16 cellular contexts compared by ENCODE assay signal in genomic region chr9:131912069-131912468, GRCh38.
DNase-seq lines count a peak whose midpoint lies in the region; ATAC-seq and TF ChIP-seq lines count a peak whose summit lies in the region.
"Had no signal": no experiment of that assay in that cellular context is flagged by ENCODE, and none has a peak within 500 bp of the region (broad histone marks: within the 10 kb centered on the region; RNA-seq: fewer than 3 reads in every experiment).

No MANE protein-coding gene starts in this region.

- peak overlapping the region in 4 of 5 experiments; percentile 6 to 93 (median 72) for H3K27ac Mint-ChIP-seq in brain
- H3K27ac Mint-ChIP-seq: CD4-positive, alpha-beta T cell; CD8-positive, alpha-beta T cell had no signal

- peak overlapping the region in 1 of 5 experiments; percentile 43 for H3K4me3 Mint-ChIP-seq in brain
- H3K4me3 Mint-ChIP-seq: CD4-positive, alpha-beta T cell; CD8-positive, alpha-beta T cell had no signal

- peaks cover 17% of the 10 kb centered on the region for H3K36me3 Mint-ChIP-seq in brain

- intact Hi-C loops in adrenal gland (cut with DNase I): no loop called here

- TF ChIP-seq POLR2A in adrenal gland (IDR thresholded peaks at IDR 0.05): no peak

- DNase-seq in adrenal gland (no peak), NCI-H1694 treated with DMSO at 0.1 percent for 48 hours (lab: John Stamatoyannopoulos, UW) (no peak)
- DNase-seq: 8988T; ACHN; BE2C; Caco-2; Calu3; CD4-positive, alpha-beta T cell; CD8-positive, alpha-beta T cell; DMS79 treated with DMSO at 0.1 percent for 48 hours; GF-D8 had no signal

- H3K36me3 ChIP-seq in HEK293 (ENCODE audit: control insufficient read depth in 2 of 2, insufficient read depth in 1 of 2, low read length in 2 of 2) (no peaks in the 10 kb centered on the region), adrenal gland (replicated peaks in 1 of 2) (no peaks in the 10 kb centered on the region)
- H3K36me3 ChIP-seq: BE2C had no signal

- no peaks in the 10 kb centered on the region for H3K4me1 ChIP-seq in HEK293 (ENCODE audit: control insufficient read depth, insufficient read depth, low read length)
- no peaks in the 10 kb centered on the region for H3K4me1 ChIP-seq in adrenal gland (replicated peaks in 1 of 2)
- H3K4me1 ChIP-seq: BLaER1 treated with 17β-estradiol and CSF1 and Interleukin-3, amounts not matched to agents 10 nM and 100 nM; Caco-2 had no signal

- no peak for ATAC-seq in GM18907 (IDR thresholded peaks at IDR 0.05; ENCODE audit: unreplicated experiment)
- ATAC-seq: CD8-positive, alpha-beta T cell had no signal

- peaks cover 47% of the 10 kb centered on the region for H3K4me1 Mint-ChIP-seq in brain

- peaks cover 0 to 7% (median 0%) of the 10 kb centered on the region in 5 experiments for H3K9me3 Mint-ChIP-seq in brain
- H3K9me3 Mint-ChIP-seq: CD4-positive, alpha-beta T cell; CD8-positive, alpha-beta T cell had no signal

- no peaks in the 10 kb centered on the region for H3K27me3 Mint-ChIP-seq in brain
- H3K27me3 Mint-ChIP-seq: CD4-positive, alpha-beta T cell had no signal

- H3K4me3 ChIP-seq in HEK293 (ENCODE audit: low read depth, low read length) (no peak overlapping the region), adrenal gland (no peak overlapping the region)
- H3K4me3 ChIP-seq: BLaER1 treated with 17β-estradiol and CSF1 and Interleukin-3, amounts not matched to agents 10 nM and 100 nM had no signal

- CTCF ChIA-PET in HEK293 (lab: Yijun Ruan, JAX): interaction anchor here (0.6 kb wide), 1 partner anchor 1060 kb away, joined by 3 read pairs; no protein-coding TSS in a partner anchor

- WGBS in adrenal gland, 4 donors: 88 to 100% (median 99%) methylated on average over 1 of the region's 1 CpG

- no peak for TF ChIP-seq CTCF in HEK293 (tag by site-specific recombination; IDR thresholded peaks at IDR 0.05)
- TF ChIP-seq CTCF in brain (conservative IDR thresholded peaks at IDR 0.05): no peak
- TF ChIP-seq CTCF in adrenal gland (IDR thresholded peaks at IDR 0.05): no peak

- no peaks in the 10 kb centered on the region for H3K27me3 ChIP-seq in adrenal gland
- H3K27me3 ChIP-seq: BE2C; BLaER1 treated with 17β-estradiol and CSF1 and Interleukin-3, amounts not matched to agents 10 nM and 100 nM had no signal

- no peaks in the 10 kb centered on the region for H3K9me3 ChIP-seq in HEK293 (ENCODE audit: control insufficient read depth, insufficient read depth, low read depth, low read length)
- H3K9me3 ChIP-seq in adrenal gland (replicated peaks in 1 of 3): no peaks in the 10 kb centered on the region
- H3K9me3 ChIP-seq: BE2C, Caco-2 had no signal

- POLR2A ChIA-PET in HEK293 (lab: Yijun Ruan, JAX): no interaction called here

- H3K27ac ChIP-seq in HEK293 (ENCODE audit: extremely low read depth, low read depth, low read length) (no peak overlapping the region), adrenal gland (no peak overlapping the region)
- H3K27ac ChIP-seq: BLaER1 treated with 17β-estradiol and CSF1 and Interleukin-3, amounts not matched to agents 10 nM and 100 nM; C4-2B had no signal

TF ChIP-seq in HEK293, 187 proteins besides CTCF, POLR2A, EP300 and RAD21:
- TF ChIP-seq ZNF133 (tag by site-specific recombination; IDR thresholded peaks at IDR 0.05): no peak
- no peak for TF ChIP-seq ZIC2 (tag by site-specific recombination; IDR thresholded peaks at IDR 0.05)
- peak; percentile 87 for TF ChIP-seq ZNF239 (tag by site-specific recombination; IDR thresholded peaks at IDR 0.05)
